Comparison of ENCODE assay signal across 21 cellular contexts in genomic region chr7:4175346-4175973, GRCh38.
"Had no signal": no experiment of that assay in that cellular context is flagged by ENCODE, and none has a peak within 500 bp of the region (broad histone marks: within the 10 kb centered on the region; RNA-seq: fewer than 3 reads in every experiment).

No MANE protein-coding gene starts in this region.

- H2AFZ ChIP-seq: hepatocyte had no signal

- FAIRE-seq: endometrium, kidney had no signal

- H3K79me2 ChIP-seq: hepatocyte had no signal

- DNase-seq: dermis blood vessel endothelial cell; effector memory CD8-positive, alpha-beta T cell; erythroblast; kidney; natural killer cell; sigmoid colon; stimulated activated CD4-positive, alpha-beta T cell treated with anti-CD3 and anti-CD28 coated beads, Interleukin-2, amount 100 ng/mL, for 24 hours; stimulated activated CD4-positive, alpha-beta T cell treated with anti-CD3 and anti-CD28 coated beads, Interleukin-4, amount 100 ng/mL, for 24 hours; stimulated activated naive CD4-positive, alpha-beta T cell treated with Interleukin-2 at 50 U/mL for 16 hours; stomach; thyroid gland; trophoblast cell had no signal

- H3K27me3 ChIP-seq: gastroesophageal sphincter, heart left ventricle, hepatocyte, sigmoid colon, stomach, thyroid gland had no signal

- H3K4me3 ChIP-seq: coronary artery, gastroesophageal sphincter, heart left ventricle, hepatocyte, lung, psoas muscle, sigmoid colon, stomach, thyroid gland had no signal

- H3K4me2 ChIP-seq: hepatocyte had no signal

- H3K4me1 ChIP-seq: gastroesophageal sphincter, heart left ventricle, psoas muscle, sigmoid colon, stomach, thyroid gland had no signal

- H3K9me3 ChIP-seq: gastroesophageal sphincter, heart left ventricle, psoas muscle, sigmoid colon, stomach, thyroid gland had no signal

- ATAC-seq: effector memory CD8-positive, alpha-beta T cell; gastroesophageal sphincter; heart left ventricle; left lobe of liver; natural killer cell; psoas muscle; right cardiac atrium had no signal

- H3K36me3 ChIP-seq: gastroesophageal sphincter, heart left ventricle, sigmoid colon, stomach, thyroid gland had no signal

- H3K27ac ChIP-seq: coronary artery, gastroesophageal sphincter, heart left ventricle, hepatocyte, psoas muscle, sigmoid colon, stomach, thyroid gland had no signal
